In genomic region chr13:68808456-68808855, GRCh38 we compare ENCODE assay signal across 20 cellular contexts.
A peak's percentile ranks its signal among the peaks of the same experiment; 100 is the strongest.
DNase-seq lines count a peak whose midpoint lies in the region; ATAC-seq, FAIRE-seq and TF ChIP-seq lines count a peak whose summit lies in the region.
"Had no signal": no experiment of that assay in that cellular context is flagged by ENCODE, and none has a peak within 500 bp of the region (broad histone marks: within the 10 kb centered on the region; RNA-seq: fewer than 3 reads in every experiment).

No MANE protein-coding gene starts in this region.

- intact Hi-C loops in spleen (cut with DNase I; ENCODE audit: low total_unique reads) (no loop called here), left cardiac atrium (cut with DNase I) (no loop called here)

- 75 to 93% (median 85%) methylated on average over 3 of the region's 3 CpGs for WGBS in spleen, 5 donors

- H3K9ac ChIP-seq in astrocyte (ENCODE audit: low read length), result no peak overlapping the region

- H3K4me3 ChIP-seq in astrocyte (ENCODE audit: insufficient read depth, low read depth, low read length), result no peak overlapping the region
- H3K4me3 ChIP-seq in astrocyte of the spinal cord (ENCODE audit: low read depth, low read length), result no peak overlapping the region
- no peak overlapping the region for H3K4me3 ChIP-seq in spleen
- H3K4me3 ChIP-seq: GM12878, GM23338 had no signal

- H3K27me3 ChIP-seq in astrocyte (ENCODE audit: insufficient read depth, low read length), result no peaks in the 10 kb centered on the region
- no peaks in the 10 kb centered on the region for H3K27me3 ChIP-seq in spleen (replicated peaks in 1 of 7)

- no peak overlapping the region for H2AFZ ChIP-seq in astrocyte (ENCODE audit: low read depth, low read length)
- H2AFZ ChIP-seq: GM23338 had no signal

- no peak for TF ChIP-seq POLR2A in spleen (IDR thresholded peaks at IDR 0.05)

- H3K4me1 ChIP-seq in astrocyte (ENCODE audit: insufficient read depth, low read length), result no peaks in the 10 kb centered on the region
- H3K4me1 ChIP-seq in spleen, result no peaks in the 10 kb centered on the region

- H3K27ac Mint-ChIP-seq in astrocyte (ENCODE audit: unreplicated experiment), result no peak overlapping the region
- H3K27ac Mint-ChIP-seq: CD4-positive, alpha-beta memory T cell; GM23338; H9 had no signal

- no peaks in the 10 kb centered on the region for H3K27me3 Mint-ChIP-seq in astrocyte (ENCODE audit: low read depth, unreplicated experiment)
- H3K27me3 Mint-ChIP-seq: CD4-positive, alpha-beta memory T cell had no signal

- H4K20me1 ChIP-seq in astrocyte (ENCODE audit: insufficient read depth, low read length), result no peaks in the 10 kb centered on the region

- no peaks in the 10 kb centered on the region for H3K36me3 ChIP-seq in astrocyte (ENCODE audit: insufficient read depth, low read length)
- no peaks in the 10 kb centered on the region for H3K36me3 ChIP-seq in spleen

- in situ Hi-C loops in astrocyte of the spinal cord (cut with HindIII; ENCODE audit: low sequenced_read_pairs), result no loop called here

- peak; percentile 27 for DNase-seq in A172 (ENCODE audit: low spot score)
- peak; percentile 31 for DNase-seq in HS-5 (ENCODE audit: low read depth)
- peak; percentile 72 for DNase-seq in astrocyte (ENCODE audit: low read depth)
- peak; percentile 74 for DNase-seq in astrocyte of the spinal cord (ENCODE audit: low read depth, low spot score)
- DNase-seq in GDM1 (lab: John Stamatoyannopoulos, UW), result no peak
- no peak for DNase-seq in spleen
- no peak for DNase-seq in left cardiac atrium
- no peak for DNase-seq in NCI-H2171 treated with DMSO at 0.1 percent for 48 hours (lab: John Stamatoyannopoulos, UW)
- DNase-seq: 8988T; C1 segment of cervical spinal cord; Calu3; CD4-positive, alpha-beta memory T cell; COR-L47; DMS79; EL; H9 had no signal

- no peak overlapping the region for H3K4me3 Mint-ChIP-seq in astrocyte (ENCODE audit: unreplicated experiment)
- H3K4me3 Mint-ChIP-seq: CD4-positive, alpha-beta memory T cell; GM23338; H9 had no signal

- no peaks in the 10 kb centered on the region for H3K36me3 Mint-ChIP-seq in astrocyte (ENCODE audit: low read depth, unreplicated experiment)
- H3K36me3 Mint-ChIP-seq: CD4-positive, alpha-beta memory T cell had no signal

- no peak overlapping the region for H3K27ac ChIP-seq in astrocyte (ENCODE audit: low read depth, low read length)
- H3K27ac ChIP-seq in spleen, result no peak overlapping the region

- peaks cover 5% of the 10 kb centered on the region for H3K4me1 Mint-ChIP-seq in astrocyte (ENCODE audit: low read depth, unreplicated experiment)
- H3K4me1 Mint-ChIP-seq: CD4-positive, alpha-beta memory T cell had no signal

- no peaks in the 10 kb centered on the region for H3K9me3 Mint-ChIP-seq in astrocyte (ENCODE audit: unreplicated experiment)
- H3K9me3 Mint-ChIP-seq: GM23338, H9 had no signal

- no peak for TF ChIP-seq CTCF in astrocyte (IDR thresholded peaks at IDR 0.05; ENCODE audit: insufficient read depth, low read depth, low read length)
- TF ChIP-seq CTCF in astrocyte of the spinal cord (IDR thresholded peaks at IDR 0.05; ENCODE audit: low read depth, low read length), result no peak
- TF ChIP-seq CTCF in spleen (IDR thresholded peaks at IDR 0.05 in 8 of 11, conservative IDR thresholded peaks at IDR 0.05 in 3 of 11), result no peak

- ATAC-seq in left cardiac atrium, result no peak
- ATAC-seq: GM12878, GM23338, HCT116 had no signal

- no peak for FAIRE-seq in astrocyte (lab: Jason Lieb, UNC)
- FAIRE-seq: GM12878, GM19239 had no signal

- H3K79me2 ChIP-seq in astrocyte (ENCODE audit: insufficient read depth, low read length), result no peaks in the 10 kb centered on the region

- no peak overlapping the region for H3K4me2 ChIP-seq in astrocyte (ENCODE audit: low read length)
- H3K4me2 ChIP-seq: GM23338 had no signal

- H3K9me3 ChIP-seq in astrocyte (ENCODE audit: insufficient read depth, low read depth, low read length), result no peaks in the 10 kb centered on the region
- H3K9me3 ChIP-seq in spleen, result peaks cover 0 to 4% (median 0%) of the 10 kb centered on the region in 8 donors

Comparison
In these comparisons a context has a peak if more than half of its experiments do, and no peak if none do; other contexts are left out.
1. DNase-seq: peak in A172 (single experiment), HS-5 (single experiment), astrocyte (single experiment) and astrocyte of the spinal cord (single experiment); none in GDM1 (single experiment), spleen (single experiment), left cardiac atrium (single experiment) and NCI-H2171 treated with DMSO at 0.1 percent for 48 hours (single experiment).